ENCODE assay signal across 8 cellular contexts in genomic region chr4:15469402-15470148, GRCh38. TPM values are rescaled to one million over a fixed set of nuclear protein-coding genes. Genes with fewer than 3 reads are reported as not detected.
DNase-seq lines count a peak whose midpoint lies in the region; ATAC-seq and TF ChIP-seq lines count a peak whose summit lies in the region.

Gene CC2D2A (plus strand): TSS chr4:15469882. CDS start chr4:15475933, 6,051 bp downstream.

- no peak for TF ChIP-seq CTCF in AG04449 (IDR thresholded peaks at IDR 0.05; ENCODE audit: insufficient read depth, low read length, missing control alignments)
- no peak for TF ChIP-seq CTCF in GM20000 (IDR thresholded peaks at IDR 0.05; ENCODE audit: extremely low read depth, missing control alignments)

- H3K4me3 ChIP-seq in AG04449 (ENCODE audit: low read depth, low read length): peak within 1 kb of the TSS; percentile 55
- H3K4me3 ChIP-seq in right cardiac atrium (ENCODE audit: low read length): peak within 1 kb of the TSS; percentile 94

- no peaks in the 10 kb centered on the region for H3K9me3 ChIP-seq in right cardiac atrium (ENCODE audit: control insufficient read depth, low read length)

- DNase-seq in AG04449 (ENCODE audit: low read depth, low spot score): no peak
- DNase-seq in right cardiac atrium: peak in 2 of 3 donors; percentile 20 to 55
- peak; percentile 40 for DNase-seq in pons (ENCODE audit: low spot score)
- DNase-seq in DMS 273 treated with DMSO at 0.1 percent for 48 hours (lab: John Stamatoyannopoulos, UW): no peak
- no peak for DNase-seq in GM20000 (ENCODE audit: low spot score)

- no peaks in the 10 kb centered on the region for H3K4me1 ChIP-seq in right cardiac atrium (ENCODE audit: control insufficient read depth, insufficient read depth, low read length)

- 4% methylated on average over 15 of the region's 15 CpGs for whole genome bisulfite sequencing in right cardiac atrium

- ATAC-seq in HG03378 (IDR thresholded peaks at IDR 0.05; ENCODE audit: unreplicated experiment) (peak; percentile 34), right cardiac atrium (peak; percentile 93 to 94), HG03045 (IDR thresholded peaks at IDR 0.05; ENCODE audit: unreplicated experiment) (no peak)

- POLR2A ChIA-PET in AG04449 (lab: Yijun Ruan, JAX): interaction anchor here (1.2 kb wide), 1 partner anchor 238 kb away, joined by 3 read pairs; no protein-coding TSS in a partner anchor

- peak within 1 kb of the TSS; percentile 17 for H3K27ac ChIP-seq in angular gyrus (ENCODE audit: low read depth, low read length)
- H3K27ac ChIP-seq in right cardiac atrium (ENCODE audit: low read length): peak within 1 kb of the TSS; percentile 66

- CTCF ChIA-PET in AG04449 (lab: Yijun Ruan, JAX): interaction anchor here (0.9 to 5.4 kb wide), 10 partner anchors 10 to 486 kb away, joined by 3 to 92 read pairs (median 6); partner anchors contain the start of gene FBXL5

- intact Hi-C loops in right cardiac atrium (cut with DNase I): loop anchor here in 2 of 4 donors (10.0 kb wide), 2 partner anchors 175 to 485 kb away; no protein-coding TSS in a partner anchor

- no peaks in the 10 kb centered on the region for H3K27me3 ChIP-seq in right cardiac atrium (ENCODE audit: control insufficient read depth, insufficient read depth)

RNA-seq across cellular contexts. Expression of gene CC2D2A, which starts in this region (rescaled TPM):
- total RNA-seq in right cardiac atrium: 10 to 100 TPM in 3 of 4 donors, 1 to 10 TPM in 1; 8.2 to 13.6 (median 13.3) TPM
- polyA plus RNA-seq in right cardiac atrium: 13.0 TPM

Comparison
In these comparisons a context has a peak if more than half of its experiments do, and no peak if none do; other contexts are left out.
1. DNase-seq: peak in right cardiac atrium (2 of 3) and pons (single experiment); none in AG04449 (single experiment), DMS 273 treated with DMSO at 0.1 percent for 48 hours (single experiment) and GM20000 (single experiment).